In the genomic region with DNA sequence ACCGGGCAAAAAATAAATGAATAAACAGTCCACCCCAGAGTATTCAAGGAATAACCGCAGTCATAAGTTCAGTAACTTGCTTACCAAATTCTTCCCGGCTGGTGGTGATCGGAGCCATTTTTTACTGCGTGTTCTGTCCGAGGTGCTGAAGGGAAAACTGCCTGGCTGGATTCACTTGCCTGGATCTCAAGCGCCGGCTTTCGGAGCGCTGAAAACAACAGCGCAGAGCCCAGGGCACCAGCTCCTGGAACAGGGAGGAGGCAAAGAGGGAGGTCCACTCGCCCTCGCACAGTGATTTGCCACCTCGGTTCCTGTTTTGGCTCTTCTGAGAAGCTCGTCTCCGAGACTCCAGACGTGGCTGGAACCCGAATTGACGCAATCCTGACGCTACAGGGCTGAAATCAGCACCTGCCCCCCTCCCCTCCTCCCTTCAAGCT, we compare ENCODE assay signal across 8 cellular contexts. TPM values are rescaled to one million over a fixed set of nuclear protein-coding genes. Genes with fewer than 3 reads are reported as not detected.
DNase-seq lines count a peak whose midpoint lies in the region; ATAC-seq, FAIRE-seq and TF ChIP-seq lines count a peak whose summit lies in the region.

A gene with protein sequence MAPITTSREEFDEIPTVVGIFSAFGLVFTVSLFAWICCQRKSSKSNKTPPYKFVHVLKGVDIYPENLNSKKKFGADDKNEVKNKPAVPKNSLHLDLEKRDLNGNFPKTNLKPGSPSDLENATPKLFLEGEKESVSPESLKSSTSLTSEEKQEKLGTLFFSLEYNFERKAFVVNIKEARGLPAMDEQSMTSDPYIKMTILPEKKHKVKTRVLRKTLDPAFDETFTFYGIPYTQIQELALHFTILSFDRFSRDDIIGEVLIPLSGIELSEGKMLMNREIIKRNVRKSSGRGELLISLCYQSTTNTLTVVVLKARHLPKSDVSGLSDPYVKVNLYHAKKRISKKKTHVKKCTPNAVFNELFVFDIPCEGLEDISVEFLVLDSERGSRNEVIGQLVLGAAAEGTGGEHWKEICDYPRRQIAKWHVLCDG (minus strand): TSS at position 327 of the 437 bp plus-strand sequence. CDS start 209 bp downstream, at position 118.

- H3K4me1 Mint-ChIP-seq in CD14-positive monocyte, result no peaks in the 10 kb centered on the region

- peak; percentile 74 for ATAC-seq in upper lobe of right lung
- no peak for ATAC-seq in HG03342 (IDR thresholded peaks at IDR 0.05; ENCODE audit: unreplicated experiment)

- no peaks in the 10 kb centered on the region for H3K36me3 ChIP-seq in brain microvascular endothelial cell (replicated peaks)
- no peaks in the 10 kb centered on the region for H3K36me3 ChIP-seq in kidney (ENCODE audit: control insufficient read depth in 1 of 2, insufficient read depth in 2 of 2, low read length in 2 of 2)
- H3K36me3 ChIP-seq in upper lobe of right lung, result no peaks in the 10 kb centered on the region

- H3K9me3 ChIP-seq in kidney (ENCODE audit: control insufficient read depth in 1 of 2, low read length in 2 of 2) (no peaks in the 10 kb centered on the region), upper lobe of right lung (no peaks in the 10 kb centered on the region)

- H3K27me3 ChIP-seq in brain microvascular endothelial cell (replicated peaks), result peaks cover 2% of the 10 kb centered on the region
- peaks cover 4% of the 10 kb centered on the region for H3K27me3 ChIP-seq in upper lobe of right lung

- H3K4me3 ChIP-seq in brain microvascular endothelial cell (ENCODE audit: low read depth, low read length) (no peak within 1 kb of the TSS), kidney (ENCODE audit: low read length in 2 of 2) (no peak within 1 kb of the TSS), upper lobe of right lung (no peak within 1 kb of the TSS)

- H3K4me1 ChIP-seq in kidney (ENCODE audit: control insufficient read depth in 1 of 2, insufficient read depth in 1 of 2, low read depth in 1 of 2, low read length in 2 of 2) (no peaks in the 10 kb centered on the region), upper lobe of right lung (no peaks in the 10 kb centered on the region)

- DNase-seq in Caki2 (ENCODE audit: low read depth) (peak; percentile 40), NCI-H2081 (lab: John Stamatoyannopoulos, UW) (peak; percentile 71 to 90), brain microvascular endothelial cell (peak; percentile 74), kidney (peak; percentile 76), upper lobe of right lung (peak; percentile 69), CD14-positive monocyte (ENCODE audit: low spot score) (no peak), NOMO-1 (lab: John Stamatoyannopoulos, UW; ENCODE audit: unreplicated experiment in 2 of 2) (no peak)

- no peak within 1 kb of the TSS for H3K27ac Mint-ChIP-seq in CD14-positive monocyte

- in situ Hi-C loops in Caki2 (cut with HindIII; ENCODE audit: low pct_unique_long_range_greater_than_20kb, low sequenced_read_pairs) (no loop called here), brain microvascular endothelial cell (cut with HindIII; ENCODE audit: low pct_ligation_motif_present, low sequenced_read_pairs) (no loop called here)

- TF ChIP-seq CTCF in brain microvascular endothelial cell (IDR thresholded peaks at IDR 0.05; ENCODE audit: low read depth, low read length, missing control alignments) (peak; percentile 20), kidney (IDR thresholded peaks at IDR 0.05; ENCODE audit: borderline replicate concordance, extremely low read depth, insufficient read depth) (peak; percentile 6), upper lobe of right lung (IDR thresholded peaks at IDR 0.05) (no peak), CD14-positive monocyte (IDR thresholded peaks at IDR 0.05) (no peak)

- H3K36me3 Mint-ChIP-seq in CD14-positive monocyte, result no peaks in the 10 kb centered on the region

- no peak within 1 kb of the TSS for H3K9ac ChIP-seq in kidney (ENCODE audit: low read length in 2 of 2)

- H3K27ac ChIP-seq in brain microvascular endothelial cell (no peak within 1 kb of the TSS), kidney (ENCODE audit: low read depth in 2 of 2, low read length in 2 of 2) (no peak within 1 kb of the TSS), upper lobe of right lung (no peak within 1 kb of the TSS)

- H3K27me3 Mint-ChIP-seq in CD14-positive monocyte (ENCODE audit: low read depth in 3 of 3), result peaks cover 4 to 16% (median 15%) of the 10 kb centered on the region in 3 donors

- no peak for FAIRE-seq in kidney (lab: Jason Lieb, UNC)

- no peaks in the 10 kb centered on the region for H3K9me3 Mint-ChIP-seq in CD14-positive monocyte

- intact Hi-C loops in kidney (cut with DNase I) (loop anchor here (10.0 kb wide), 2 partner anchors 682 to 982 kb away; no protein-coding TSS in a partner anchor), upper lobe of right lung (cut with DNase I) (no loop called here), CD14-positive monocyte (cut with micrococcal nuclease) (loop anchor here (10.0 kb wide), 2 partner anchors 982 to 1162 kb away; no protein-coding TSS in a partner anchor)

- H3K4me3 Mint-ChIP-seq in CD14-positive monocyte, result peak within 1 kb of the TSS in 1 of 2 donors; percentile 12

RNA-seq across cellular contexts. Expression of the gene that starts here (rescaled TPM):
- not detected in 2 replicates for total RNA-seq in Caki2 (2014; rRNA removed; shearing (Covaris generic); ENCODE audit: low replicate concordance)
- not detected for total RNA-seq in kidney
- not detected for polyA plus RNA-seq in kidney (ENCODE audit: insufficient read depth, low read depth, low replicate concordance)
- total RNA-seq in upper lobe of right lung, result 1.1 TPM
- polyA plus RNA-seq in CD14-positive monocyte, result not detected

Comparison
In these comparisons a context has a peak if more than half of its experiments do, and no peak if none do; other contexts are left out.
1. Peak in DNase-seq in Caki2; RNA of the gene not detected or under 1 TPM.
2. Peak in DNase-seq in kidney; RNA of the gene not detected or under 1 TPM.
3. DNase-seq: peak in NCI-H2081 (2 of 2), brain microvascular endothelial cell (single experiment) and upper lobe of right lung (single experiment); none in CD14-positive monocyte (single experiment) and NOMO-1 (0 of 2).
4. CTCF ChIP-seq: peak in brain microvascular endothelial cell (single experiment) and kidney (single experiment); none in upper lobe of right lung (single experiment) and CD14-positive monocyte (single experiment).